Comparison of ENCODE assay signal across 8 cellular contexts in genomic region chr11:13667795-13668101, GRCh38. TPM values are rescaled to one million over a fixed set of nuclear protein-coding genes. Genes with fewer than 3 reads are reported as not detected.
DNase-seq lines count a peak whose midpoint lies in the region; ATAC-seq, FAIRE-seq and TF ChIP-seq lines count a peak whose summit lies in the region.

No MANE protein-coding gene starts in this region.

- no peak for TF ChIP-seq CTCF in CD4-positive, alpha-beta T cell (IDR thresholded peaks at IDR 0.05)
- TF ChIP-seq CTCF in H1 (IDR thresholded peaks at IDR 0.05; ENCODE audit: control extremely low read depth in 1 of 3, insufficient read depth in 1 of 3, low read depth in 1 of 3, low read length in 3 of 3) (no peak), neutrophil (IDR thresholded peaks at IDR 0.05) (no peak)

- no peak overlapping the region for H3K23ac ChIP-seq in H1 (ENCODE audit: insufficient read length)

- H3K56ac ChIP-seq in H1 (replicated peaks; ENCODE audit: insufficient read length, low read depth, low read length), result peak overlapping the region; percentile 46

- peak overlapping the region; percentile 78; the same call in 1 of the 2 replicates for H3K18ac ChIP-seq in H1 (ENCODE audit: extremely low read depth, low read length)

- 0 out of 2 replicates have a peak, but pooled peaks cover 2% of the 10 kb centered on the region for H3K79me1 ChIP-seq in H1 (ENCODE audit: low read depth, low read length)

- CTCF ChIA-PET in CD4-positive, alpha-beta T cell (lab: Charles Lee), result interaction anchor here (0.6 to 0.8 kb wide), 4 partner anchors 15 to 1241 kb away, joined by 3 read pairs; partner anchors contain the start of gene BTBD10
- CTCF ChIA-PET in H1 (lab: Charles Lee; ENCODE audit: partially characterized antibody), result interaction anchor here (1.2 to 2.5 kb wide), 7 partner anchors 9 to 181 kb away, joined by 3 to 12 read pairs (median 5); no protein-coding TSS in a partner anchor

- no peaks in the 10 kb centered on the region for H3K9me3 Mint-ChIP-seq in CD4-positive, alpha-beta T cell

- peaks cover 19 to 38% of the 10 kb centered on the region in 2 experiments for H3K79me2 ChIP-seq in H1 (ENCODE audit: control insufficient read depth in 1 of 2, insufficient read depth in 2 of 2, low read length in 2 of 2)

- peak overlapping the region; percentile 48 for H4K5ac ChIP-seq in H1 (ENCODE audit: insufficient read length, low read depth, low read length)

- H3K4me1 ChIP-seq in H1 (replicated peaks in 1 of 4; ENCODE audit: control insufficient read depth in 3 of 4, insufficient read depth in 4 of 4, low read length in 3 of 4) (peaks cover 0 to 6% (median 0%) of the 10 kb centered on the region in 4 experiments; a peak in 3 of 7 replicates), neutrophil (ENCODE audit: control insufficient read depth in 1 of 2, insufficient read depth in 1 of 2, low read depth in 1 of 2, low read length in 1 of 2) (peaks cover 58% of the 10 kb centered on the region in 2 experiments)

- DNase-seq in CD4-positive, alpha-beta T cell, result no peak
- DNase-seq in NCI-H2227 treated with DMSO at 0.1 percent for 48 hours (lab: John Stamatoyannopoulos, UW) (peak; percentile 55), H1 (ENCODE audit: low read depth in 1 of 2, low spot score in 2 of 2) (no peak), HCEC 1CT (no peak), left lobe of liver (ENCODE audit: low spot score) (no peak), left colon (no peak)

- no peak overlapping the region for H3K14ac ChIP-seq in H1 (ENCODE audit: insufficient read length)

- no peak for FAIRE-seq in H1 (lab: Jason Lieb, UNC)

- TF ChIP-seq EP300 in H1 (IDR thresholded peaks at IDR 0.05; ENCODE audit: borderline replicate concordance in 1 of 2, low read depth in 2 of 2, low read length in 2 of 2), result no peak

- H4K20me1 ChIP-seq in H1 (replicated peaks in 1 of 2; ENCODE audit: control insufficient read depth in 1 of 2, insufficient read depth in 2 of 2, low read length in 2 of 2), result peaks cover 4 to 9% of the 10 kb centered on the region in 2 experiments

- peak overlapping the region; percentile 84 for H4K8ac ChIP-seq in H1 (ENCODE audit: extremely low read depth, insufficient read depth, low read length)

- no peak overlapping the region for H2AK5ac ChIP-seq in H1 (ENCODE audit: low read depth, low read length)

- H2BK5ac ChIP-seq in H1 (ENCODE audit: low read depth, low read length), result no peak overlapping the region; the same call in 1 of the 2 replicates

- H3K27ac Mint-ChIP-seq in CD4-positive, alpha-beta T cell, result peak overlapping the region; percentile 68

- H4K91ac ChIP-seq in H1 (replicated peaks; ENCODE audit: insufficient read length, low read length), result no peak overlapping the region

- peaks cover 46% of the 10 kb centered on the region for H3K4me1 Mint-ChIP-seq in CD4-positive, alpha-beta T cell (ENCODE audit: low read depth)

- peak overlapping the region; percentile 16 for H3K27ac ChIP-seq in CD4-positive, alpha-beta T cell (ENCODE audit: low read depth, low read length)
- H3K27ac ChIP-seq in H1 (ENCODE audit: low read depth, low read length), result peak overlapping the region; percentile 56; the same call in 1 of the 2 replicates
- peak overlapping the region; percentile 98 for H3K27ac ChIP-seq in neutrophil

- H3K23me2 ChIP-seq in H1 (ENCODE audit: low read depth, low read length), result peaks cover 9% of the 10 kb centered on the region

- H3K4me3 ChIP-seq in H1 (ENCODE audit: extremely low read depth in 1 of 4, insufficient read depth in 2 of 4, low read depth in 3 of 4, low read length in 4 of 4) (peak overlapping the region; percentile 61 to 93 (median 78)), neutrophil (ENCODE audit: low read depth in 1 of 2, low read length in 1 of 2) (peak overlapping the region; percentile 95)

- H3K27me3 Mint-ChIP-seq in CD4-positive, alpha-beta T cell, result peaks cover 8% of the 10 kb centered on the region

- H2BK20ac ChIP-seq in H1 (ENCODE audit: low read length), result no peak overlapping the region

- intact Hi-C loops in CD4-positive, alpha-beta T cell (cut with DNase I, micrococcal nuclease), result loop anchor here (2.0 to 10.0 kb wide), 6 partner anchors 203 to 1553 kb away; partner anchors contain the start of genes BTBD10 (in 2 of the 2), BMAL1 (in 1 of the 2), MICAL2 (in 1 of the 2) and RRAS2 (in 1 of the 2)
- intact Hi-C loops in left colon (cut with DNase I, micrococcal nuclease), result no loop called here

- peak overlapping the region; percentile 79 to 83 for H3K4me2 ChIP-seq in H1 (ENCODE audit: insufficient read depth in 1 of 2, low read depth in 2 of 2, low read length in 2 of 2)

- ATAC-seq in CD4-positive, alpha-beta T cell (ENCODE audit: poor library complexity), result no peak
- ATAC-seq in HG02642 (IDR thresholded peaks at IDR 0.05; ENCODE audit: poor library complexity, unreplicated experiment) (no peak), left lobe of liver (no peak), left colon (no peak)

- peaks cover 5% of the 10 kb centered on the region for H3K36me3 Mint-ChIP-seq in CD4-positive, alpha-beta T cell (ENCODE audit: low read depth)

- no peaks in the 10 kb centered on the region for H3K9me3 ChIP-seq in CD4-positive, alpha-beta T cell (ENCODE audit: control insufficient read depth, low read length)
- H3K9me3 ChIP-seq in H1 (ENCODE audit: insufficient read depth in 2 of 2, low read depth in 1 of 2, low read length in 1 of 2), result no peaks in the 10 kb centered on the region
- no peaks in the 10 kb centered on the region for H3K9me3 ChIP-seq in neutrophil

- H2BK120ac ChIP-seq in H1 (replicated peaks; ENCODE audit: low read depth, low read length), result no peak overlapping the region

- no peak overlapping the region for H3K4ac ChIP-seq in H1 (replicated peaks; ENCODE audit: insufficient read length, low read depth, low read length)

- POLR2A ChIA-PET in CD4-positive, alpha-beta T cell (lab: Charles Lee), result interaction anchor here (1.9 kb wide), 1 partner anchor 205 kb away, joined by 8 read pairs; the partner anchor contains the start of gene BTBD10
- POLR2A ChIA-PET in H1 (lab: Charles Lee; ENCODE audit: partially characterized antibody), result interaction anchor here (0.7 to 2.8 kb wide), 6 partner anchors 8 to 283 kb away, joined by 3 to 10 read pairs (median 4); no protein-coding TSS in a partner anchor

- H3K4me3 Mint-ChIP-seq in CD4-positive, alpha-beta T cell, result peak overlapping the region; percentile 82

- H3K27me3 ChIP-seq in CD4-positive, alpha-beta T cell (ENCODE audit: control insufficient read depth, insufficient read depth, low read length), result no peaks in the 10 kb centered on the region
- H3K27me3 ChIP-seq in H1 (replicated peaks in 1 of 4; ENCODE audit: control insufficient read depth in 3 of 4, extremely low read depth in 1 of 4, insufficient read depth in 3 of 4, low read length in 3 of 4), result no peaks in the 10 kb centered on the region
- no peaks in the 10 kb centered on the region for H3K27me3 ChIP-seq in neutrophil

- 18% methylated on average over 15 of the region's 15 CpGs; no CpG with 5 or more reads in 1 of the 2 experiments for WGBS in H1 (ENCODE audit: extremely low coverage in 1 of 2, insufficient coverage in 1 of 2, insufficient read length in 1 of 2, insufficient replicate concordance in 2 of 2, low coverage in 1 of 2, low lambda C conversion rate in 2 of 2, missing lambda C conversion rate in 1 of 2), 2 experiments

- TF ChIP-seq RAD21 in H1 (IDR thresholded peaks at IDR 0.05 in 1 of 2, conservative IDR thresholded peaks at IDR 0.05 in 1 of 2; ENCODE audit: low read depth in 2 of 2, low read length in 2 of 2), result no peak

- H2BK15ac ChIP-seq in H1 (ENCODE audit: low read length), result no peak overlapping the region

- no peak for TF ChIP-seq POLR2A in H1 (IDR thresholded peaks at IDR 0.05; ENCODE audit: control extremely low read depth in 1 of 2, low read depth in 2 of 2, low read length in 2 of 2)

- peak overlapping the region; percentile 68; the same call in 1 of the 2 replicates for H2AFZ ChIP-seq in H1 (ENCODE audit: low read length)

- H3K36me3 ChIP-seq in H1 (ENCODE audit: control insufficient read depth in 2 of 4, insufficient read depth in 4 of 4, low read length in 3 of 4), result no peaks in the 10 kb centered on the region
- H3K36me3 ChIP-seq in neutrophil, result no peaks in the 10 kb centered on the region

- H2BK12ac ChIP-seq in H1 (ENCODE audit: low read depth, low read length), result no peak overlapping the region

- H3K9ac ChIP-seq in H1 (replicated peaks in 1 of 4; ENCODE audit: extremely low read depth in 1 of 4, low read depth in 3 of 4, low read length in 3 of 4), result peak overlapping the region; percentile 53 to 67 (median 64)

TF ChIP-seq in H1, 55 proteins besides CTCF, POLR2A, EP300 and RAD21 (continues in another document):
- TF ChIP-seq ZNF274 (IDR thresholded peaks at IDR 0.05; ENCODE audit: borderline replicate concordance, extremely low read depth, low read length) (no peak), ATF3 (IDR thresholded peaks at IDR 0.05; ENCODE audit: insufficient read depth, low read depth, low read length) (no peak), MAX (IDR thresholded peaks at IDR 0.05) (no peak), USF2 (IDR thresholded peaks at IDR 0.05; ENCODE audit: low read length) (no peak), YY1 (IDR thresholded peaks at IDR 0.05; ENCODE audit: low read depth, low read length) (no peak)

RNA-seq across cellular contexts. Expression of gene FAR1, which starts 0.7 kb away (rescaled TPM):
- total RNA-seq in CD4-positive, alpha-beta T cell, result 10 to 100 TPM; 28.4 to 29.0 TPM
- 65.1 and 68.5 TPM in 2 replicates for total RNA-seq in H1 (2021; fragmentation: NEBNext Ultra II Directional; extraction: Animal tissue kit (Norgen Biotek cat#: 25700))
- 17.2 and 29.7 TPM in 2 replicates for polyA plus RNA-seq in H1 (2011; rRNA removed)
- 32.4 TPM for polyA plus RNA-seq in H1 (2011; cell fraction: cytosol; rRNA removed)
- polyA plus RNA-seq in H1 (2011; cell fraction: nucleus; rRNA removed), result 37.2 TPM
- polyA plus RNA-seq in H1 (2012, experiment 1 of 2), result 26.4 to 47.3 TPM (median 40.0 TPM) in 4 replicates
- 2.1 TPM for polyA plus RNA-seq in H1 (2012, experiment 2 of 2)
- 32.3 TPM for polyA plus RNA-seq in H1 (2013, experiment 1 of 2)
- 32.6 TPM for polyA plus RNA-seq in H1 (2013, experiment 2 of 2)
- 89.0 and 160 TPM in 2 replicates for polyA minus RNA-seq in H1 (2011; rRNA and poly(A)+ RNA removed)
- 24.3 TPM for polyA minus RNA-seq in H1 (2011; cell fraction: cytosol; rRNA and poly(A)+ RNA removed)
- 64.5 TPM for polyA minus RNA-seq in H1 (2011; cell fraction: nucleus; rRNA and poly(A)+ RNA removed)
- total RNA-seq in left lobe of liver (2.8 TPM), left colon (100 to 1,000 TPM in 1 of 2 donors, 10 to 100 TPM in 1; 99.5 to 103 TPM)

Comparison
In these comparisons a context has a peak if more than half of its experiments do, and no peak if none do; other contexts are left out.
1. H3K27ac ChIP-seq: peak in every context shown above with its lines; median percentile 98 in neutrophil; 56 in H1; 16 in CD4-positive, alpha-beta T cell.
2. intact Hi-C loops: an anchor here in CD4-positive, alpha-beta T cell (2.0 to 10.0 kb wide); none called in left colon.